In genomic region chr7:93854480-93854879, GRCh38 we compare ENCODE assay signal across 2 cellular contexts.
TF ChIP-seq lines count a peak whose summit lies in the region.

No MANE protein-coding gene starts in this region.

TF ChIP-seq in A549, 52 proteins besides CTCF, POLR2A, EP300 and RAD21 (continued from another document):
- TF ChIP-seq HMGXB4 (CRISPR knock-in tag; IDR thresholded peaks at IDR 0.05; ENCODE audit: borderline replicate concordance) (no peak), HES2 (IDR thresholded peaks at IDR 0.05) (no peak)

TF ChIP-seq in GM12878, 131 proteins besides CTCF, POLR2A, EP300 and RAD21 (continued from another document):
- TF ChIP-seq WRNIP1 (IDR thresholded peaks at IDR 0.05; ENCODE audit: borderline replicate concordance, low read depth, low read length) (no peak), ZBTB33 (IDR thresholded peaks at IDR 0.05) (no peak), CBFB (IDR thresholded peaks at IDR 0.05; ENCODE audit: low read depth) (no peak), RELA (IDR thresholded peaks at IDR 0.05; ENCODE audit: borderline replicate concordance, partially characterized antibody) (no peak), EGR1 (IDR thresholded peaks at IDR 0.05; ENCODE audit: borderline replicate concordance in 1 of 2, low read depth in 2 of 2, low read length in 2 of 2) (no peak)
TF ChIP-seq in GM12878: peak in this region for 0.
